8 cellular contexts compared by ENCODE assay signal in genomic region chr4:139556071-139556734, GRCh38. TPM values are rescaled to one million over a fixed set of nuclear protein-coding genes. Genes with fewer than 3 reads are reported as not detected.
DNase-seq lines count a peak whose midpoint lies in the region; ATAC-seq and TF ChIP-seq lines count a peak whose summit lies in the region.

Gene SETD7 (minus strand): TSS chr4:139556219. CDS start chr4:139556137, 82 bp downstream.

- peaks cover 44% of the 10 kb centered on the region for H3K79me2 ChIP-seq in MM.1S (ENCODE audit: low read length)

- peaks cover 48% of the 10 kb centered on the region for H3K4me1 Mint-ChIP-seq in activated naive CD8-positive, alpha-beta T cell treated with anti-CD3 and anti-CD28 coated beads for 36 hours

- ATAC-seq in GM21723 (IDR thresholded peaks at IDR 0.05; ENCODE audit: unreplicated experiment): peak; percentile 46

- H3K27me3 Mint-ChIP-seq in activated naive CD8-positive, alpha-beta T cell treated with anti-CD3 and anti-CD28 coated beads for 36 hours: peaks cover 15% of the 10 kb centered on the region

- no peaks in the 10 kb centered on the region for H3K9me3 Mint-ChIP-seq in activated naive CD8-positive, alpha-beta T cell treated with anti-CD3 and anti-CD28 coated beads for 36 hours

- H3K36me3 Mint-ChIP-seq in activated naive CD8-positive, alpha-beta T cell treated with anti-CD3 and anti-CD28 coated beads for 36 hours: peaks cover 7% of the 10 kb centered on the region

- H3K27me3 ChIP-seq in MM.1S (replicated peaks; ENCODE audit: insufficient read depth, low read length) (no peaks in the 10 kb centered on the region), thymus (ENCODE audit: control insufficient read depth, insufficient read depth) (peaks cover 3% of the 10 kb centered on the region)

- peaks cover 18% of the 10 kb centered on the region for H3F3A ChIP-seq in MM.1S (ENCODE audit: insufficient read depth, low read length)

- H3K9me2 ChIP-seq in MM.1S (replicated peaks; ENCODE audit: insufficient read depth, low read length): no peaks in the 10 kb centered on the region

- H2AFZ ChIP-seq in MM.1S (ENCODE audit: low read length): peak within 1 kb of the TSS; percentile 74

- peak within 1 kb of the TSS; percentile 94 for H3K4me2 ChIP-seq in MM.1S (ENCODE audit: low read depth, low read length)

- H3K27ac Mint-ChIP-seq in activated naive CD8-positive, alpha-beta T cell treated with anti-CD3 and anti-CD28 coated beads for 36 hours: peak within 1 kb of the TSS; percentile 95

- H3K4me3 Mint-ChIP-seq in activated naive CD8-positive, alpha-beta T cell treated with anti-CD3 and anti-CD28 coated beads for 36 hours: peak within 1 kb of the TSS; percentile 97

- H3K27ac ChIP-seq in MM.1S (ENCODE audit: low read length) (peak within 1 kb of the TSS; percentile 89), thymus (ENCODE audit: low read depth) (peak within 1 kb of the TSS; percentile 93)

- H3K4me1 ChIP-seq in MM.1S (ENCODE audit: low read length) (peaks cover 22% of the 10 kb centered on the region), thymus (ENCODE audit: control insufficient read depth, insufficient read depth, low read length) (peaks cover 6% of the 10 kb centered on the region)

- peak; percentile 36 for DNase-seq in COLO829 (ENCODE audit: low spot score)
- peak; percentile 82 for DNase-seq in MM.1S
- DNase-seq in SKM-1 treated with dmso at 0.1 percent for 144 hours (lab: John Stamatoyannopoulos, UW; ENCODE audit: unreplicated experiment): peak; percentile 66
- peak; percentile 65 for DNase-seq in activated naive CD8-positive, alpha-beta T cell treated with anti-CD3 and anti-CD28 coated beads for 36 hours
- peak; percentile 81 for DNase-seq in glomerular visceral epithelial cell (ENCODE audit: extremely low spot score)
- DNase-seq in nucleus accumbens (lab: John Stamatoyannopoulos, UW): peak; percentile 16 to 86 (median 68)

- no peak for TF ChIP-seq CTCF in MM.1S (IDR thresholded peaks at IDR 0.05; ENCODE audit: low read length)

- H4K20me1 ChIP-seq in MM.1S (ENCODE audit: insufficient read depth, low read length): peaks cover 23% of the 10 kb centered on the region; the same call in 1 of the 2 replicates

- WGBS in thymus: under 1% methylated on average over 63 of the region's 63 CpGs

- H3K9me3 ChIP-seq in MM.1S (replicated peaks; ENCODE audit: insufficient read depth, low read length) (no peaks in the 10 kb centered on the region), thymus (ENCODE audit: control insufficient read depth) (no peaks in the 10 kb centered on the region)

- peak within 1 kb of the TSS; percentile 93 for H3K4me3 ChIP-seq in MM.1S (ENCODE audit: low read length)
- H3K4me3 ChIP-seq in thymus (ENCODE audit: low read length): peak within 1 kb of the TSS; percentile 78

- H3K36me3 ChIP-seq in MM.1S (replicated peaks; ENCODE audit: insufficient read depth, low read length) (no peaks in the 10 kb centered on the region), thymus (ENCODE audit: control insufficient read depth, insufficient read depth) (no peaks in the 10 kb centered on the region)

- peak within 1 kb of the TSS; percentile 96 for H3K9ac ChIP-seq in MM.1S (ENCODE audit: low read length)

RNA-seq across cellular contexts. Expression of gene SETD7, which starts in this region (rescaled TPM):
- total RNA-seq in activated naive CD8-positive, alpha-beta T cell treated with anti-CD3 and anti-CD28 coated beads for 36 hours: 10 to 100 TPM; 12.2 to 14.1 TPM
- 15.6 TPM for polyA plus RNA-seq in thymus

Comparison
In these comparisons a context has a peak if more than half of its experiments do, and no peak if none do; other contexts are left out.
1. Peak in every context shown above with its lines: DNase-seq, ATAC-seq, H3K4me3 ChIP-seq and H3K27ac ChIP-seq.